ENCODE assay signal across 8 cellular contexts in the genomic region with DNA sequence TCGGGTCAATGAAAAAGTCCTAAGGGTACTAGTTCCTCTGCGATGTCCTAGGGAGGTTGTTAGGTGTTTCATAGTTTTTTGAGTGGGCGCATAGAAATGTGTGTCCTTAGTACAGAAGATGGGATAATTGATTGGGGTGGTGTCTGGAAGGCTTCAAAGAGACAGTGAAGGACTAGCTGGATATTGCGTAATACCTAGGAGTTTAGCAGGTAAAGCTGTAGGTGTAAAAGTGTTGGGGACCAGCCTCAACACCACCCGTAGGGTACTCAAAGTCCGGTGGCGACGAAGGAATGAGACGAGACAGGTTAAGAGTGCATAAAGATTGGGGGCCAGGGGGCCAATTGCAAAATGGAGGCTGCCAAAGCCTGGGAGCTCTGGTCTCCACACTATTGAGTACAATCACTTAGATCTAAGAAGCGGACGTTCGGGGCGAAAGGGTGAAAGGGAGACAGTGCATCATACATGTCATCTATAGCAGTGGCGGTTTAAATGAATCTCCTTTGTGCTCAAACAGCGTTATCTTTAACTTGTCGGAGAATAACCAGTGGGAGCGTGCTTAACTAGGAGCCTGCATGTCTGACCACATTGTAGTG. TPM values are rescaled to one million over a fixed set of nuclear protein-coding genes. Genes with fewer than 3 reads are reported as not detected.
DNase-seq lines count a peak whose midpoint lies in the region; ATAC-seq and TF ChIP-seq lines count a peak whose summit lies in the region.

No MANE protein-coding gene starts in this region.

- H3K4me1 ChIP-seq in HEK293 (ENCODE audit: control insufficient read depth, insufficient read depth, low read length), result 0 out of 2 replicates have a peak, but pooled peaks cover 3% of the 10 kb centered on the region
- peaks cover 32 to 55% (median 40%) of the 10 kb centered on the region in 3 donors for H3K4me1 ChIP-seq in skeletal muscle tissue (ENCODE audit: control insufficient read depth in 3 of 3, insufficient read depth in 3 of 3, low read length in 3 of 3)

- H3K27me3 ChIP-seq in WERI-Rb-1 (ENCODE audit: insufficient read depth, low read depth, severe bottlenecking), result no peaks in the 10 kb centered on the region
- H3K27me3 ChIP-seq in skeletal muscle tissue (ENCODE audit: control insufficient read depth in 3 of 3, insufficient read depth in 3 of 3, low read length in 3 of 3), result no peaks in the 10 kb centered on the region

- no peaks in the 10 kb centered on the region for H3K36me3 Mint-ChIP-seq in glutamatergic neuron (ENCODE audit: unreplicated experiment)

- CTCF ChIA-PET in HEK293 (lab: Yijun Ruan, JAX), result interaction anchor here (0.6 to 0.7 kb wide), 3 partner anchors 10 to 1746 kb away, joined by 3 to 4 read pairs (median 3); no protein-coding TSS in a partner anchor

- H3K9me3 ChIP-seq in HEK293 (ENCODE audit: control insufficient read depth, insufficient read depth, low read depth, low read length) (no peaks in the 10 kb centered on the region), WERI-Rb-1 (ENCODE audit: severe bottlenecking) (peaks cover 2% of the 10 kb centered on the region), skeletal muscle tissue (ENCODE audit: control insufficient read depth in 3 of 3, low read length in 3 of 3) (no peaks in the 10 kb centered on the region)

- H3K4me1 Mint-ChIP-seq in glutamatergic neuron (ENCODE audit: low read depth, unreplicated experiment), result peaks cover 30% of the 10 kb centered on the region

- POLR2A ChIA-PET in HEK293 (lab: Yijun Ruan, JAX), result interaction anchor here (2.2 kb wide), 1 partner anchor 13 kb away, joined by 7 read pairs; no protein-coding TSS in a partner anchor

- in situ Hi-C loops in GM13977 (cut with MboI; ENCODE audit: low pct_unique_long_range_greater_than_20kb, low sequenced_read_pairs, unreplicated experiment), result no loop called here

- TF ChIP-seq CTCF in HEK293 (tag by site-specific recombination; IDR thresholded peaks at IDR 0.05) (no peak), WERI-Rb-1 (IDR thresholded peaks at IDR 0.05; ENCODE audit: low read depth, low read length) (no peak), glutamatergic neuron (IDR thresholded peaks at IDR 0.05; ENCODE audit: partially characterized antibody, unreplicated experiment) (no peak), GM13977 (IDR thresholded peaks at IDR 0.05; ENCODE audit: extremely low read depth, insufficient read depth, missing control alignments) (no peak)

- ATAC-seq in GM19324 (IDR thresholded peaks at IDR 0.05; ENCODE audit: low FRiP score, unreplicated experiment), result no peak
- ATAC-seq in HG02571 (IDR thresholded peaks at IDR 0.05; ENCODE audit: unreplicated experiment), result no peak

- peak overlapping the region; percentile 91 to 98 (median 95) for H3K9ac ChIP-seq in skeletal muscle tissue (ENCODE audit: low read depth in 1 of 3, low read length in 3 of 3)

- H3K4me3 Mint-ChIP-seq in glutamatergic neuron (ENCODE audit: unreplicated experiment), result peak overlapping the region; percentile 90

- peak overlapping the region; percentile 59 for H3K4me3 ChIP-seq in HEK293 (ENCODE audit: low read depth, low read length)
- H3K4me3 ChIP-seq in WERI-Rb-1 (ENCODE audit: low read depth, low read length), result peak overlapping the region; percentile 76
- H3K4me3 ChIP-seq in skeletal muscle tissue (ENCODE audit: low read length in 3 of 3), result peak overlapping the region; percentile 88 to 96 (median 96)

- H3K27ac ChIP-seq in HEK293 (ENCODE audit: extremely low read depth, low read depth, low read length), result no peak overlapping the region
- no peak overlapping the region for H3K27ac ChIP-seq in WERI-Rb-1
- H3K27ac ChIP-seq in skeletal muscle tissue (ENCODE audit: low read depth, low read length), result no peak overlapping the region

- H3K27ac Mint-ChIP-seq in glutamatergic neuron (ENCODE audit: unreplicated experiment), result peak overlapping the region; percentile 35

- peaks cover 6% of the 10 kb centered on the region for H3K27me3 Mint-ChIP-seq in glutamatergic neuron (ENCODE audit: unreplicated experiment)

- H3K36me3 ChIP-seq in HEK293 (ENCODE audit: control insufficient read depth in 2 of 2, insufficient read depth in 1 of 2, low read length in 2 of 2), result peaks cover 0 to 21% of the 10 kb centered on the region in 2 experiments; a peak in 2 of 3 replicates
- peaks cover 12% of the 10 kb centered on the region for H3K36me3 ChIP-seq in WERI-Rb-1
- peaks cover 6 to 10% (median 10%) of the 10 kb centered on the region in 3 donors for H3K36me3 ChIP-seq in skeletal muscle tissue (ENCODE audit: control insufficient read depth in 3 of 3, insufficient read depth in 3 of 3, low read length in 3 of 3)

- H3K9me3 Mint-ChIP-seq in glutamatergic neuron (ENCODE audit: unreplicated experiment), result peaks cover 11% of the 10 kb centered on the region

- DNase-seq in WERI-Rb-1 (no peak), glutamatergic neuron (no peak), GM13977 (ENCODE audit: low spot score) (no peak), 8988T (no peak)

TF ChIP-seq in HEK293, 187 proteins besides CTCF, POLR2A, EP300 and RAD21:
- TF ChIP-seq, protein P1, sequence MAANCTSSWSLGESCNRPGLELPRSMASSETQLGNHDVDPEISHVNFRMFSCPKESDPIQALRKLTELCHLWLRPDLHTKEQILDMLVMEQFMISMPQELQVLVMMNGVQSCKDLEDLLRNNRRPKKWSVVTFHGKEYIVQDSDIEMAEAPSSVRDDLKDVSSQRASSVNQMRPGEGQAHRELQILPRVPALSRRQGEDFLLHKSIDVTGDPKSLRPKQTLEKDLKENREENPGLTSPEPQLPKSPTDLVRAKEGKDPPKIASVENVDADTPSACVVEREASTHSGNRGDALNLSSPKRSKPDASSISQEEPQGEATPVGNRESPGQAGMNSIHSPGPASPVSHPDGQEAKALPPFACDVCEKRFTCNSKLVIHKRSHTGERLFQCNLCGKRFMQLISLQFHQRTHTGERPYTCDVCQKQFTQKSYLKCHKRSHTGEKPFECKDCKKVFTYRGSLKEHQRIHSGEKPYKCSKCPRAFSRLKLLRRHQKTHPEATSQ (tag by site-specific recombination; IDR thresholded peaks at IDR 0.05), result no peak
- 0 out of 2 replicates have a peak, but pooled peaks have one; percentile 25 for TF ChIP-seq PRDM1 (tag by site-specific recombination; IDR thresholded peaks at IDR 0.05)
TF ChIP-seq in HEK293: peak in this region for 1.

RNA-seq across cellular contexts. Expression of a gene that starts 1.0 kb away (rescaled TPM):
- total RNA-seq in glutamatergic neuron (ENCODE audit: unreplicated experiment) (23.3 TPM), skeletal muscle tissue (11.0 TPM)

RNA-seq across cellular contexts. Expression of a gene that starts 1.1 kb away (rescaled TPM):
- total RNA-seq in glutamatergic neuron (ENCODE audit: unreplicated experiment), result 23.8 TPM
- 21.9 TPM for total RNA-seq in skeletal muscle tissue
